In genomic region chr15:100879046-100879445, GRCh38 we compare ENCODE assay signal across 9 cellular contexts. TPM values are rescaled to one million over a fixed set of nuclear protein-coding genes. Genes with fewer than 3 reads are reported as not detected.
DNase-seq lines count a peak whose midpoint lies in the region; ATAC-seq and TF ChIP-seq lines count a peak whose summit lies in the region.
"Had no signal": no experiment of that assay in that cellular context is flagged by ENCODE, and none has a peak within 500 bp of the region (broad histone marks: within the 10 kb centered on the region; RNA-seq: fewer than 3 reads in every experiment).

No MANE protein-coding gene starts in this region.

- no peak overlapping the region for H4K8ac ChIP-seq in H9 (replicated peaks; ENCODE audit: insufficient read length, low read depth, low read length)

- no peak overlapping the region for H3K18ac ChIP-seq in H9 (ENCODE audit: insufficient read length, low read depth, low read length)

- no TSS peak for BruUV-seq in MCF 10A (replicated peaks; lab: Mats Ljungman, UMichigan)

- no peak overlapping the region for H2BK120ac ChIP-seq in H9 (ENCODE audit: low read depth, low read length, poor library complexity, severe bottlenecking)

- H3K4ac ChIP-seq in H9 (ENCODE audit: low read depth, low read length): no peak overlapping the region

- H3K56ac ChIP-seq in H9 (ENCODE audit: insufficient read length, low read depth, low read length): no peak overlapping the region

- H3T11ph ChIP-seq in H9 (ENCODE audit: low read length): no peak overlapping the region

- H4K5ac ChIP-seq in H9 (ENCODE audit: insufficient read length, low read depth, low read length): no peak overlapping the region

- H3K9me3 Mint-ChIP-seq in H9 (peaks cover 0 to 2% of the 10 kb centered on the region in 2 experiments; a peak in 2 of 5 replicates), MCF 10A (ENCODE audit: unreplicated experiment) (no peaks in the 10 kb centered on the region)
- no peaks in the 10 kb centered on the region for H3K9me3 Mint-ChIP-seq in CD8-positive, alpha-beta memory T cell

- H3K9me3 ChIP-seq in H9 (ENCODE audit: control insufficient read depth, low read depth, low read length): no peaks in the 10 kb centered on the region
- no peaks in the 10 kb centered on the region for H3K9me3 ChIP-seq in mesodermal cell (ENCODE audit: control insufficient read depth, low read length)
- no peaks in the 10 kb centered on the region for H3K9me3 ChIP-seq in CD8-positive, alpha-beta memory T cell (ENCODE audit: low read length)

- H3K23ac ChIP-seq in H9 (ENCODE audit: insufficient read length, low read depth, low read length): no peak overlapping the region

- CTCF ChIA-PET in MCF 10A (lab: Yijun Ruan, JAX): interaction anchor here (0.7 to 1.1 kb wide), 4 partner anchors 8 to 128 kb away, joined by 3 to 4 read pairs (median 3); no protein-coding TSS in a partner anchor
- CTCF ChIA-PET in CD8-positive, alpha-beta memory T cell (lab: Charles Lee): no interaction called here

- whole genome bisulfite sequencing in H9 (ENCODE audit: extremely low coverage, insufficient read length, low lambda C conversion rate): no CpG with 5 or more reads among the region's 59 CpGs
- 0% methylated on average over 43 to 55 of the region's 59 CpGs for WGBS in mesodermal cell (ENCODE audit: insufficient coverage in 2 of 2), 2 experiments

- H3K23me2 ChIP-seq in H9 (ENCODE audit: insufficient read length, low read depth, low read length, poor library complexity, severe bottlenecking): peaks cover 7% of the 10 kb centered on the region

- H3K79me1 ChIP-seq in H9 (ENCODE audit: insufficient read depth, low read depth, low read length, poor library complexity, severe bottlenecking): no peaks in the 10 kb centered on the region

- no peak overlapping the region for H3K9ac ChIP-seq in H9 (ENCODE audit: extremely low read depth, insufficient read length, low read length)

- H3K27me3 Mint-ChIP-seq in H9 (ENCODE audit: low read depth) (peaks cover 76% of the 10 kb centered on the region), MCF 10A (ENCODE audit: insufficient read depth, unreplicated experiment) (no peaks in the 10 kb centered on the region)
- H3K27me3 Mint-ChIP-seq in CD8-positive, alpha-beta memory T cell: peaks cover 31 to 67% of the 10 kb centered on the region in 2 donors

- H3K27ac Mint-ChIP-seq in H9 (no peak overlapping the region), MCF 10A (ENCODE audit: low read depth, unreplicated experiment) (no peak overlapping the region)
- H3K27ac Mint-ChIP-seq in CD8-positive, alpha-beta memory T cell: no peak overlapping the region

- H2AFZ ChIP-seq in H9 (ENCODE audit: low read length): no peak overlapping the region

- no peak overlapping the region for H2AK5ac ChIP-seq in H9 (ENCODE audit: insufficient read length, low read length)

- POLR2A ChIA-PET in MCF 10A (lab: Yijun Ruan, JAX): interaction anchor here (0.7 to 2.7 kb wide), 3 partner anchors 21 to 276 kb away, joined by 3 to 11 read pairs (median 3); partner anchors contain the start of genes ASB7 and LINS1
- POLR2A ChIA-PET in CD8-positive, alpha-beta memory T cell (lab: Charles Lee): no interaction called here

- H3K36me3 ChIP-seq in mesodermal cell (ENCODE audit: control insufficient read depth, insufficient read depth, low read length): no peaks in the 10 kb centered on the region
- H3K36me3 ChIP-seq in CD8-positive, alpha-beta memory T cell (ENCODE audit: insufficient read depth, low read length): no peaks in the 10 kb centered on the region

- H3K27ac ChIP-seq in H9 (ENCODE audit: insufficient read length, low read depth, low read length) (no peak overlapping the region), mesodermal cell (ENCODE audit: low read depth, low read length, severe bottlenecking) (no peak overlapping the region)
- no peak overlapping the region for H3K27ac ChIP-seq in CD8-positive, alpha-beta memory T cell (ENCODE audit: low read depth, low read length)

- H3K4me1 ChIP-seq in H9 (ENCODE audit: insufficient read depth, low read length) (no peaks in the 10 kb centered on the region), mesodermal cell (ENCODE audit: control insufficient read depth, insufficient read depth, low read length, poor library complexity, severe bottlenecking) (peaks cover 4% of the 10 kb centered on the region)
- no peaks in the 10 kb centered on the region for H3K4me1 ChIP-seq in CD8-positive, alpha-beta memory T cell (ENCODE audit: insufficient read depth, low read length)

- intact Hi-C loops in MCF 10A (cut with micrococcal nuclease): loop anchor here (5.0 kb wide), 1 partner anchor 38 kb away; the partner anchor contains the start of gene LRRK1

- H3K14ac ChIP-seq in H9 (ENCODE audit: insufficient read depth, low read length): no peak overlapping the region

- H4K91ac ChIP-seq in H9 (ENCODE audit: insufficient read length, low read depth, low read length): no peak overlapping the region

- H2BK5ac ChIP-seq in H9 (ENCODE audit: insufficient read length, low read length): no peak overlapping the region

- peak overlapping the region; percentile 46 for H3K4me2 ChIP-seq in H9 (ENCODE audit: insufficient read depth, insufficient read length, low read length)

- no peaks in the 10 kb centered on the region for H3K79me2 ChIP-seq in H9 (ENCODE audit: insufficient read depth, low read length)

- no peak overlapping the region for H2BK12ac ChIP-seq in H9 (ENCODE audit: insufficient read length, low read depth, low read length)

- H2BK20ac ChIP-seq in H9 (ENCODE audit: low read depth, low read length, poor library complexity, severe bottlenecking): no peak overlapping the region

- H4K20me1 ChIP-seq in H9 (ENCODE audit: control insufficient read depth, insufficient read depth, insufficient read length): no peaks in the 10 kb centered on the region

- TF ChIP-seq CTCF in AG10803 (conservative IDR thresholded peaks at IDR 0.05; ENCODE audit: low read length) (no peak), H9 (conservative IDR thresholded peaks at IDR 0.05) (no peak), MCF 10A (IDR thresholded peaks at IDR 0.05; ENCODE audit: unreplicated experiment) (no peak)

- no peak overlapping the region for H2BK15ac ChIP-seq in H9 (ENCODE audit: low read depth, low read length)

- H3K4me1 Mint-ChIP-seq in H9: peaks cover 24 to 25% of the 10 kb centered on the region in 2 experiments
- H3K4me1 Mint-ChIP-seq in MCF 10A (ENCODE audit: insufficient read depth, unreplicated experiment): no peaks in the 10 kb centered on the region
- H3K4me1 Mint-ChIP-seq in CD8-positive, alpha-beta memory T cell: peaks cover 4 to 15% (median 5%) of the 10 kb centered on the region in 3 donors

- H3K4me3 Mint-ChIP-seq in H9 (peak overlapping the region; percentile 70 to 87), MCF 10A (ENCODE audit: unreplicated experiment) (peak overlapping the region; percentile 63)
- H3K4me3 Mint-ChIP-seq in CD8-positive, alpha-beta memory T cell: peak overlapping the region in 2 of 7 donors; percentile 20 to 66

- H3K27me3 ChIP-seq in H9 (ENCODE audit: insufficient read depth, low read length): peaks cover 26% of the 10 kb centered on the region
- H3K27me3 ChIP-seq in CD8-positive, alpha-beta memory T cell (ENCODE audit: insufficient read depth, low read length, poor library complexity, severe bottlenecking): peaks cover 5% of the 10 kb centered on the region

- no peak for DNase-seq in AG10803 (ENCODE audit: low read depth)
- DNase-seq in H9: no peak
- no peak for DNase-seq in MCF 10A (ENCODE audit: unreplicated experiment)
- DNase-seq in CD8-positive, alpha-beta memory T cell: no peak
- no peak for DNase-seq in HuH-7 (ENCODE audit: low spot score)
- DNase-seq: activated CD4-positive, alpha-beta T cell treated with anti-CD3 and anti-CD28 coated beads, Interleukin-2, amount 50 U/mL, for 1 hour had no signal

- H3K36me3 Mint-ChIP-seq in H9 (ENCODE audit: insufficient read depth in 1 of 3, low read depth in 3 of 3) (no peaks in the 10 kb centered on the region; a peak in 2 of 7 replicates), MCF 10A (ENCODE audit: insufficient read depth, unreplicated experiment) (peaks cover 6% of the 10 kb centered on the region)
- no peaks in the 10 kb centered on the region for H3K36me3 Mint-ChIP-seq in CD8-positive, alpha-beta memory T cell

- ATAC-seq in GM21423 (IDR thresholded peaks at IDR 0.05; ENCODE audit: unreplicated experiment): no peak
- no peak for ATAC-seq in HG02970 (IDR thresholded peaks at IDR 0.05; ENCODE audit: low FRiP score, unreplicated experiment)

- H3K4me3 ChIP-seq in AG10803 (ENCODE audit: low read length) (peak overlapping the region; percentile 27), mesodermal cell (ENCODE audit: extremely low read depth, insufficient read depth, low read length, poor library complexity, severe bottlenecking) (peak overlapping the region; percentile 33)
- no peak overlapping the region for H3K4me3 ChIP-seq in CD8-positive, alpha-beta memory T cell (ENCODE audit: low read length)

RNA-seq across cellular contexts. Expression of gene ALDH1A3, which starts 0.6 kb away (rescaled TPM):
- total RNA-seq in H9 (2021): 9.2 and 10.0 TPM in 2 replicates
- total RNA-seq in MCF 10A (2022): 3.4 and 4.3 TPM in 2 replicates
- 2.2 TPM for polyA plus RNA-seq in mesodermal cell (2013, experiment 1 of 2)
- polyA plus RNA-seq in mesodermal cell (2013, experiment 2 of 2): 1.5 TPM
- total RNA-seq in CD8-positive, alpha-beta memory T cell: not detected
- polyA plus RNA-seq in CD8-positive, alpha-beta memory T cell: not detected

RNA-seq across cellular contexts. Expression of gene LRRK1, which starts 40.1 kb away (rescaled TPM):
- total RNA-seq in H9 (2021) (3.2 and 4.0 TPM in 2 replicates), MCF 10A (2022) (15.4 and 18.0 TPM in 2 replicates)
- 0.59 TPM for polyA plus RNA-seq in mesodermal cell (2013, experiment 1 of 2)
- polyA plus RNA-seq in mesodermal cell (2013, experiment 2 of 2): 0.76 TPM
- total RNA-seq in CD8-positive, alpha-beta memory T cell: under 1 TPM; 0.31 to 0.79 TPM
- polyA plus RNA-seq in CD8-positive, alpha-beta memory T cell: not detected
